ENCODE assay signal across 1 cellular context in the genomic region with DNA sequence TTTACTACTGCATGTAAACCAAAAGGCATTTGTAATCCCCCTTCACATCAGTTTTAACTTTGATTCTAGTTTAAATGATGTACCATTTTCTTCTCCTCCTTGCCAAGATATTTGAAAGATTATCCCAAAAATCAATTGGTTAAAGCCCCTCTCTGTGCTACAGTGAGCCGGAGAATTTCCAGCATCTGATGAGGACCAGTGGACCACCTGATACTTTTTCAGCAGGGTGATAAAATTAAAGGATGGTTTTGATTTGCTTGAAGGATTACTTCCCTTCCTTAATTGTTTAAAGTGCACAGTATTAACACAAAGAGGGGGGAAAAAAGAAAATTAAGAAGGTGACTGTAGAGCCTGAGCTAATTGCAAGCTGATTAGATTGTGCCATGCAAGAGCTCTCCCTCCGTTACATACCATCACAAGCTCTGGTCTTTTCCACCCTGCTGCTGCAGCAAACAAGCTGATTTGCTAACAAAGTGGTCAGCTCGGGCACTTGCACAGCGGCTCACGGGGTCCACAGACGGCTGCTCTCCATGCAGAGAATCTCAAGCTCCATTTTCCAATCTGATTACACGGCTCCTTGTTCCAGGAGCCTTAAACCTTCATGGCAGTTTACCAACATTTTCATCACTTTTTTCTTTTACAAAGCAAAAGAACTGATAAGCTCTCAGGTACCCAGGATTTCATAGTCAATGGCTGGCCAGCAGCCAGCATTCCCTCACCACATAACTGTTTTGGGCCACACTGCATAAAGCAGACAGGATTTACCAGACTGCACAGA.
TF ChIP-seq lines count a peak whose summit lies in the region.

No MANE protein-coding gene starts in this region.

TF ChIP-seq in HEK293, 187 proteins besides CTCF, POLR2A, EP300 and RAD21 (continued from another document):
- TF ChIP-seq, protein P1, sequence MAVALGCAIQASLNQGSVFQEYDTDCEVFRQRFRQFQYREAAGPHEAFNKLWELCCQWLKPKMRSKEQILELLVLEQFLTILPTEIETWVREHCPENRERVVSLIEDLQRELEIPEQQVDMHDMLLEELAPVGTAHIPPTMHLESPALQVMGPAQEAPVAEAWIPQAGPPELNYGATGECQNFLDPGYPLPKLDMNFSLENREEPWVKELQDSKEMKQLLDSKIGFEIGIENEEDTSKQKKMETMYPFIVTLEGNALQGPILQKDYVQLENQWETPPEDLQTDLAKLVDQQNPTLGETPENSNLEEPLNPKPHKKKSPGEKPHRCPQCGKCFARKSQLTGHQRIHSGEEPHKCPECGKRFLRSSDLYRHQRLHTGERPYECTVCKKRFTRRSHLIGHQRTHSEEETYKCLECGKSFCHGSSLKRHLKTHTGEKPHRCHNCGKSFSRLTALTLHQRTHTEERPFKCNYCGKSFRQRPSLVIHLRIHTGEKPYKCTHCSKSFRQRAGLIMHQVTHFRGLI (tag by site-specific recombination; IDR thresholded peaks at IDR 0.05), result no peak
- TF ChIP-seq ZBTB17 (tag by site-specific recombination; IDR thresholded peaks at IDR 0.05) (no peak), ZNF529 (tag by site-specific recombination; IDR thresholded peaks at IDR 0.05; ENCODE audit: insufficient replicate concordance) (no peak), ZNF660 (tag by site-specific recombination; IDR thresholded peaks at IDR 0.05) (0 out of 2 replicates have a peak, but pooled peaks have one; percentile 13), ZNF10 (tag by site-specific recombination; IDR thresholded peaks at IDR 0.05) (peak; percentile 95), ZFP69B (tag by site-specific recombination; IDR thresholded peaks at IDR 0.05) (0 out of 2 replicates have a peak, but pooled peaks have one; percentile 23), HOXA7 (CRISPR knock-in tag; IDR thresholded peaks at IDR 0.05; ENCODE audit: borderline replicate concordance) (no peak), ZNF266 (tag by site-specific recombination; IDR thresholded peaks at IDR 0.05; ENCODE audit: low read depth) (no peak), OVOL3 (tag by site-specific recombination; IDR thresholded peaks at IDR 0.05) (0 out of 2 replicates have a peak, but pooled peaks have one; percentile 28)
- TF ChIP-seq, protein P2, sequence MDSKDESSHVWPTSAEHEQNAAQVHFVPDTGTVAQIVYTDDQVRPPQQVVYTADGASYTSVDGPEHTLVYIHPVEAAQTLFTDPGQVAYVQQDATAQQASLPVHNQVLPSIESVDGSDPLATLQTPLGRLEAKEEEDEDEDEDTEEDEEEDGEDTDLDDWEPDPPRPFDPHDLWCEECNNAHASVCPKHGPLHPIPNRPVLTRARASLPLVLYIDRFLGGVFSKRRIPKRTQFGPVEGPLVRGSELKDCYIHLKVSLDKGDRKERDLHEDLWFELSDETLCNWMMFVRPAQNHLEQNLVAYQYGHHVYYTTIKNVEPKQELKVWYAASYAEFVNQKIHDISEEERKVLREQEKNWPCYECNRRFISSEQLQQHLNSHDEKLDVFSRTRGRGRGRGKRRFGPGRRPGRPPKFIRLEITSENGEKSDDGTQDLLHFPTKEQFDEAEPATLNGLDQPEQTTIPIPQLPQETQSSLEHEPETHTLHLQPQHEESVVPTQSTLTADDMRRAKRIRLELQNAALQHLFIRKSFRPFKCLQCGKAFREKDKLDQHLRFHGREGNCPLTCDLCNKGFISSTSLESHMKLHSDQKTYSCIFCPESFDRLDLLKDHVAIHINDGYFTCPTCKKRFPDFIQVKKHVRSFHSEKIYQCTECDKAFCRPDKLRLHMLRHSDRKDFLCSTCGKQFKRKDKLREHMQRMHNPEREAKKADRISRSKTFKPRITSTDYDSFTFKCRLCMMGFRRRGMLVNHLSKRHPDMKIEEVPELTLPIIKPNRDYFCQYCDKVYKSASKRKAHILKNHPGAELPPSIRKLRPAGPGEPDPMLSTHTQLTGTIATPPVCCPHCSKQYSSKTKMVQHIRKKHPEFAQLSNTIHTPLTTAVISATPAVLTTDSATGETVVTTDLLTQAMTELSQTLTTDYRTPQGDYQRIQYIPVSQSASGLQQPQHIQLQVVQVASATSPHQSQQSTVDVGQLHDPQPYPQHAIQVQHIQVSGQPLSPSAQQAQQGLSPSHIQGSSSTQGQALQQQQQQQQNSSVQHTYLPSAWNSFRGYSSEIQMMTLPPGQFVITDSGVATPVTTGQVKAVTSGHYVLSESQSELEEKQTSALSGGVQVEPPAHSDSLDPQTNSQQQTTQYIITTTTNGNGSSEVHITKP (tag by site-specific recombination; IDR thresholded peaks at IDR 0.05), result peak; percentile 74
